Comparison of ENCODE assay signal across 1 cellular context in genomic region chr19:1104452-1105216, GRCh38.
A peak's percentile ranks its signal among the peaks of the same experiment; 100 is the strongest.
TF ChIP-seq lines count a peak whose summit lies in the region.

No MANE protein-coding gene starts in this region.

TF ChIP-seq in HepG2, 621 proteins besides CTCF, POLR2A, EP300 and RAD21 (continued from another document and continues in another):
- peak; percentile 42; the same call in 1 of the 2 replicates for TF ChIP-seq MXD3 (CRISPR knock-in tag; IDR thresholded peaks at IDR 0.05)
- 0 out of 2 replicates have a peak, but pooled peaks have one; percentile 47 for TF ChIP-seq ZHX2 (IDR thresholded peaks at IDR 0.05; ENCODE audit: low read depth)
- TF ChIP-seq ZHX2 (CRISPR knock-in tag; IDR thresholded peaks at IDR 0.05; ENCODE audit: borderline replicate concordance), result no peak
- peak; percentile 66; the same call in 1 of the 2 replicates for TF ChIP-seq MXD1 (CRISPR knock-in tag; IDR thresholded peaks at IDR 0.05)
- TF ChIP-seq GZF1 (CRISPR knock-in tag; IDR thresholded peaks at IDR 0.05), result no peak
- TF ChIP-seq ZBTB7A (CRISPR knock-in tag; IDR thresholded peaks at IDR 0.05), result no peak; the same call in 1 of the 2 replicates
- TF ChIP-seq BRCA1 (CRISPR knock-in tag; IDR thresholded peaks at IDR 0.05), result no peak
- TF ChIP-seq RNF219 (CRISPR knock-in tag; IDR thresholded peaks at IDR 0.05), result no peak
- TF ChIP-seq HDAC1 (CRISPR knock-in tag; IDR thresholded peaks at IDR 0.05), result no peak; the same call in 1 of the 2 replicates
- no peak for TF ChIP-seq ARNT2 (CRISPR knock-in tag; IDR thresholded peaks at IDR 0.05; ENCODE audit: low read depth)
- no peak for TF ChIP-seq ZNF24 (IDR thresholded peaks at IDR 0.05)
- TF ChIP-seq GATAD2A (CRISPR knock-in tag; IDR thresholded peaks at IDR 0.05), result no peak
- no peak for TF ChIP-seq POLR2G (IDR thresholded peaks at IDR 0.05; ENCODE audit: low read depth, low read length)
- no peak for TF ChIP-seq ZNF629 (CRISPR knock-in tag; conservative IDR thresholded peaks at IDR 0.05)
- 0 out of 2 replicates have a peak, but pooled peaks have one; percentile 54 for TF ChIP-seq ZNF850 (CRISPR knock-in tag; conservative IDR thresholded peaks at IDR 0.05)
- no peak for TF ChIP-seq BRD4 (CRISPR knock-in tag; IDR thresholded peaks at IDR 0.05)
- no peak for TF ChIP-seq NAIF1 (CRISPR knock-in tag; IDR thresholded peaks at IDR 0.05; ENCODE audit: borderline replicate concordance)
- no peak for TF ChIP-seq RCOR2 (CRISPR knock-in tag; IDR thresholded peaks at IDR 0.05)
- TF ChIP-seq TBL1XR1 (IDR thresholded peaks at IDR 0.05; ENCODE audit: borderline replicate concordance, low read length, partially characterized antibody), result no peak
- TF ChIP-seq HNRNPLL (IDR thresholded peaks at IDR 0.05; ENCODE audit: low read depth, low read length, poor library complexity, severe bottlenecking), result peak; percentile 32
- peak; percentile 66; the same call in 1 of the 2 replicates for TF ChIP-seq DMAP1 (CRISPR knock-in tag; IDR thresholded peaks at IDR 0.05)
- TF ChIP-seq NFIB (CRISPR knock-in tag; IDR thresholded peaks at IDR 0.05; ENCODE audit: borderline replicate concordance), result no peak
- no peak for TF ChIP-seq NCOA1 (CRISPR knock-in tag; IDR thresholded peaks at IDR 0.05)
- no peak for TF ChIP-seq RBM39 (IDR thresholded peaks at IDR 0.05; ENCODE audit: low read depth, low read length, poor library complexity, severe bottlenecking)
- TF ChIP-seq IRF9 (CRISPR knock-in tag; IDR thresholded peaks at IDR 0.05; ENCODE audit: borderline replicate concordance), result 0 out of 2 replicates have a peak, but pooled peaks have one; percentile 39
- no peak for TF ChIP-seq ZNF337 (CRISPR knock-in tag; IDR thresholded peaks at IDR 0.05; ENCODE audit: borderline replicate concordance, low read depth)
- peak; percentile 20; the same call in 1 of the 2 replicates for TF ChIP-seq KDM3A (CRISPR knock-in tag; IDR thresholded peaks at IDR 0.05; ENCODE audit: low read depth)
- no peak for TF ChIP-seq GTF2F1 (IDR thresholded peaks at IDR 0.05; ENCODE audit: low read length)
- no peak for TF ChIP-seq ZNF251 (CRISPR knock-in tag; IDR thresholded peaks at IDR 0.05)
- TF ChIP-seq PATZ1 (CRISPR knock-in tag; IDR thresholded peaks at IDR 0.05), result peak; percentile 88
- 0 out of 2 replicates have a peak, but pooled peaks have one; percentile 4 for TF ChIP-seq ZNF607 (CRISPR knock-in tag; IDR thresholded peaks at IDR 0.05; ENCODE audit: borderline replicate concordance)
- TF ChIP-seq ZNF124 (CRISPR knock-in tag; IDR thresholded peaks at IDR 0.05), result no peak
- no peak for TF ChIP-seq ATF4 (CRISPR knock-in tag; IDR thresholded peaks at IDR 0.05)
- TF ChIP-seq ZNF367 (CRISPR knock-in tag; IDR thresholded peaks at IDR 0.05; ENCODE audit: borderline replicate concordance), result no peak
- TF ChIP-seq DR1 (CRISPR knock-in tag; IDR thresholded peaks at IDR 0.05), result no peak
- no peak for TF ChIP-seq RXRB (CRISPR knock-in tag; IDR thresholded peaks at IDR 0.05; ENCODE audit: borderline replicate concordance)
- no peak for TF ChIP-seq ZNF780A (CRISPR knock-in tag; IDR thresholded peaks at IDR 0.05)
- TF ChIP-seq ZFP36L2 (CRISPR knock-in tag; IDR thresholded peaks at IDR 0.05), result no peak
- no peak for TF ChIP-seq RARG (CRISPR knock-in tag; IDR thresholded peaks at IDR 0.05; ENCODE audit: low read depth)
- TF ChIP-seq KMT2A (CRISPR knock-in tag; IDR thresholded peaks at IDR 0.05), result 0 out of 2 replicates have a peak, but pooled peaks have one; percentile 41
- TF ChIP-seq ZNF512 (CRISPR knock-in tag; IDR thresholded peaks at IDR 0.05), result no peak
- no peak for TF ChIP-seq MTA3 (CRISPR knock-in tag; IDR thresholded peaks at IDR 0.05)
- no peak for TF ChIP-seq ZNF331 (CRISPR knock-in tag; IDR thresholded peaks at IDR 0.05)
- no peak for TF ChIP-seq NR2F6 (IDR thresholded peaks at IDR 0.05)
- peak; percentile 2; the same call in 1 of the 2 replicates for TF ChIP-seq NR2F6 (CRISPR knock-in tag; IDR thresholded peaks at IDR 0.05)
- no peak for TF ChIP-seq ZBTB44 (CRISPR knock-in tag; IDR thresholded peaks at IDR 0.05)
- peak; percentile 50 for TF ChIP-seq HOXA3 (CRISPR knock-in tag; IDR thresholded peaks at IDR 0.05)
- TF ChIP-seq ZFP41 (CRISPR knock-in tag; IDR thresholded peaks at IDR 0.05; ENCODE audit: borderline replicate concordance), result no peak
- TF ChIP-seq YEATS4 (CRISPR knock-in tag; IDR thresholded peaks at IDR 0.05; ENCODE audit: borderline replicate concordance), result peak; percentile 27; the same call in 1 of the 2 replicates
- no peak for TF ChIP-seq ZNF749 (CRISPR knock-in tag; IDR thresholded peaks at IDR 0.05; ENCODE audit: borderline replicate concordance)
- no peak for TF ChIP-seq ZNF710 (CRISPR knock-in tag; IDR thresholded peaks at IDR 0.05; ENCODE audit: borderline replicate concordance)
